ENCODE assay signal across 8 cellular contexts in the genomic region with DNA sequence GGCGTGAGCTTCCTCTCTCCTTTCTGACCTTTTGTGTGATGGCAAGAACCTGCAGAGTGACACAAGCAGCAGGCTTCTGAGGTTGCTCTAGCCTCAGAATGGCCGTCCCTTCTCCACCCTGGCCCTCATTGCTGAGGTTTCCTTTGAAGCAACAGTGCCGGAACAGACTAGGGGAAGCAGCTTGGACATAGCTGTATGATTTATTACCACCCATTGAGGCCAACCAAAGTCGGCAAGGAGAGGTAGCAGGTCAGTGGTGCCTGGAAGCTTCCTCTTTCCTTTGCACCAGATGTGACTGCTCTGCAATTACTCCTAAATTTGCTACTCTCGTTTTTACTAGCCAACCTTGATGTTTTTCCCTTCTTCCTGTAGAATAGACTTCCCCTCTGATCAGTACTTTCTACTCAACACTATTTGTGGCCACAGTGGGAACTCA. TPM values are rescaled to one million over a fixed set of nuclear protein-coding genes. Genes with fewer than 3 reads are reported as not detected.
DNase-seq lines count a peak whose midpoint lies in the region; ATAC-seq, FAIRE-seq and TF ChIP-seq lines count a peak whose summit lies in the region.

No MANE protein-coding gene starts in this region.

- H3K36me3 ChIP-seq in heart left ventricle (no peaks in the 10 kb centered on the region), upper lobe of right lung (no peaks in the 10 kb centered on the region)

- peak overlapping the region; percentile 61 for H3K27ac Mint-ChIP-seq in activated naive CD4-positive, alpha-beta T cell treated with anti-CD3 and anti-CD28 coated beads for 36 hours

- H3K4me1 Mint-ChIP-seq in activated naive CD4-positive, alpha-beta T cell treated with anti-CD3 and anti-CD28 coated beads for 36 hours (ENCODE audit: low read depth) = peaks cover 82% of the 10 kb centered on the region

- H3K27ac ChIP-seq in heart left ventricle = peak overlapping the region; percentile 8 to 76 (median 54)
- peak overlapping the region; percentile 71 for H3K27ac ChIP-seq in upper lobe of right lung

- TF ChIP-seq CTCF in heart left ventricle (IDR thresholded peaks at IDR 0.05) (no peak), upper lobe of right lung (IDR thresholded peaks at IDR 0.05) (no peak)

- intact Hi-C loops in activated naive CD4-positive, alpha-beta T cell treated with anti-CD3 and anti-CD28 coated beads for 36 hours (cut with micrococcal nuclease) = loop anchor here (1.0 kb wide), 1 partner anchor 13 kb away; no protein-coding TSS in a partner anchor
- intact Hi-C loops in heart left ventricle (cut with DNase I) (no loop called here), upper lobe of right lung (cut with DNase I) (no loop called here)

- H3K4me1 ChIP-seq in heart left ventricle = peaks cover 13 to 92% (median 51%) of the 10 kb centered on the region in 12 donors
- peaks cover 77% of the 10 kb centered on the region for H3K4me1 ChIP-seq in upper lobe of right lung

- TF ChIP-seq POLR2A in heart left ventricle (IDR thresholded peaks at IDR 0.05) = no peak

- H3K36me3 Mint-ChIP-seq in activated naive CD4-positive, alpha-beta T cell treated with anti-CD3 and anti-CD28 coated beads for 36 hours (ENCODE audit: low read depth) = peaks cover 35% of the 10 kb centered on the region

- H3K27me3 ChIP-seq in heart left ventricle = no peaks in the 10 kb centered on the region
- H3K27me3 ChIP-seq in upper lobe of right lung = no peaks in the 10 kb centered on the region

- H3K9me3 Mint-ChIP-seq in activated naive CD4-positive, alpha-beta T cell treated with anti-CD3 and anti-CD28 coated beads for 36 hours = no peaks in the 10 kb centered on the region

- no peak overlapping the region for H3K4me3 Mint-ChIP-seq in activated naive CD4-positive, alpha-beta T cell treated with anti-CD3 and anti-CD28 coated beads for 36 hours

- no peak overlapping the region for H3K4me3 ChIP-seq in heart left ventricle
- H3K4me3 ChIP-seq in upper lobe of right lung = no peak overlapping the region

- CTCF ChIA-PET in activated naive CD4-positive, alpha-beta T cell treated with anti-CD3 and anti-CD28 coated beads for 36 hours (lab: Charles Lee) = interaction anchor here (0.5 to 2.0 kb wide), 2 partner anchors 9 to 72 kb away, joined by 4 read pairs; no protein-coding TSS in a partner anchor

- no peaks in the 10 kb centered on the region for H3K9me3 ChIP-seq in heart left ventricle
- no peaks in the 10 kb centered on the region for H3K9me3 ChIP-seq in upper lobe of right lung

- WGBS in heart left ventricle, 4 donors = 72 to 84% (median 73%) methylated on average over 5 of the region's 5 CpGs

- peak in 3 of 4 donors; percentile 22 to 46 (median 25) for ATAC-seq in heart left ventricle
- ATAC-seq in upper lobe of right lung = peak; percentile 38
- no peak for ATAC-seq in GM21360 (IDR thresholded peaks at IDR 0.05; ENCODE audit: unreplicated experiment)

- FAIRE-seq in HTR-8/SVneo (lab: Jason Lieb, UNC) = no peak

- no peak for DNase-seq in activated naive CD4-positive, alpha-beta T cell treated with anti-CD3 and anti-CD28 coated beads for 36 hours
- no peak for DNase-seq in activated naive CD4-positive, alpha-beta T cell treated with Interleukin-2 at 50 U/mL for 16 hours
- DNase-seq in NOMO-1 treated with dmso at 0.1 percent for 144 hours (lab: John Stamatoyannopoulos, UW; ENCODE audit: unreplicated experiment) (peak; percentile 96), heart left ventricle (no peak), upper lobe of right lung (no peak), HTR-8/SVneo (ENCODE audit: insufficient read length, low spot score) (no peak), NCI-H1417 treated with DMSO at 0.1 percent for 48 hours (lab: John Stamatoyannopoulos, UW) (no peak)

- no peaks in the 10 kb centered on the region for H3K27me3 Mint-ChIP-seq in activated naive CD4-positive, alpha-beta T cell treated with anti-CD3 and anti-CD28 coated beads for 36 hours (ENCODE audit: low read depth)

RNA-seq across cellular contexts. Expression of a gene that starts 31.4 kb away (rescaled TPM):
- total RNA-seq in activated naive CD4-positive, alpha-beta T cell treated with anti-CD3 and anti-CD28 coated beads for 36 hours = 100 to 1,000 TPM; 111 to 119 TPM
- 10 to 100 TPM; 24.2 to 63.3 (median 32.0) TPM for total RNA-seq in heart left ventricle
- 10 to 100 TPM; 18.5 to 93.8 TPM for polyA plus RNA-seq in heart left ventricle
- total RNA-seq in upper lobe of right lung = 101 TPM
